8 cellular contexts compared by ENCODE assay signal in the genomic region with DNA sequence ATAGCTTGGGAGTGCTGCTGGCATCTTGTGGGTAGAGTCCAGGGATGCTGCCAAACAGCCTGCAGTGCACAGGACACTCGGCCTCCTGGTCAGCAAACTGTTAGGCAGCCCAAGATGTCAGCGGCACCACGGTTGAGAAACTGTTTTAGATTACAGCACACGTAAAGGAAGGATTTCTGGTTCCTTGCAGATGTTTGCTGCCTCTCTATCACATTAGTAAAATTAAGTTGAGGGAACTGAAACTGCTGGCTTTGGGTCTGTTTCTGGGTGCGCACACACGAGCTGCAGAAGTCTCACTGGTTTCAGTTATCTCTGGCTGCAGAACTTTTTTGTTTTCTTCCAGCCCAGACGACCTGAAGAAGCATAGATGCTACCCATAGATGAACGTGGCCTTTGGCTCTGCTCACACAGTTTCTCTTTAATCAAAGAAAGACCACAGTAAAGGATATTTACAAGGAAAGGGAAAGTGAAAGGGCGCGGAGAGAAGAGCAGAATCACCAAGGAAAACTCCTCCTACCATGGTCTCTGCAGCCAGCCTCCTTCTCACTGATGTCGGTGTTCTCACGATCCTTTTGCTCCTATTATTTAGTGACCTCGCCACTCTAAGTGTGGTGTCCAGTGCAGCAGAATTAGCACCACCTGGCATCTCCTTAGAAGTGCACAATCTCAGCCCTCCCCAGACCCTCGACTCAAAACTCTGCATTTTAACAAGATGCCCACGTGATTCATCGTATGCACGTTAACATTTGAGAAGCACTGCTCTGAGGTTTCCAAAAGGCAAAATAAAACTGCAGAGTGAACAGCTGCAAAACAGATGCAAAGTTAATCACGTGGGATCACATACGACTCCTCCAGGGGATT. TPM values are rescaled to one million over a fixed set of nuclear protein-coding genes. Genes with fewer than 3 reads are reported as not detected.
A peak's percentile ranks its signal among the peaks of the same experiment; 100 is the strongest.
DNase-seq lines count a peak whose midpoint lies in the region; ATAC-seq lines count a peak whose summit lies in the region.

No MANE protein-coding gene starts in this region.

- 7% methylated on average over 19 of the region's 19 CpGs for WGBS in thymus

- H3K4me1 ChIP-seq in adipocyte (ENCODE audit: control insufficient read depth, insufficient read depth, low read length) (peaks cover 31% of the 10 kb centered on the region), thymus (ENCODE audit: control insufficient read depth, insufficient read depth, low read length) (peaks cover 14% of the 10 kb centered on the region)

- H3K9ac ChIP-seq in adipocyte (ENCODE audit: low read length) = peak overlapping the region; percentile 84

- H3K36me3 ChIP-seq in adipocyte (ENCODE audit: control insufficient read depth, insufficient read depth, low read length, severe bottlenecking) = no peaks in the 10 kb centered on the region
- H3K36me3 ChIP-seq in thymus (ENCODE audit: control insufficient read depth, insufficient read depth) = no peaks in the 10 kb centered on the region

- peak overlapping the region; percentile 78 for H3K27ac ChIP-seq in thymus (ENCODE audit: low read depth)

- H3K9me3 ChIP-seq in adipocyte (ENCODE audit: control insufficient read depth, low read length) (no peaks in the 10 kb centered on the region), thymus (ENCODE audit: control insufficient read depth) (peaks cover 1% of the 10 kb centered on the region)

- H3K27me3 ChIP-seq in adipocyte (replicated peaks; ENCODE audit: control insufficient read depth, insufficient read depth, low read length) (no peaks in the 10 kb centered on the region), thymus (ENCODE audit: control insufficient read depth, insufficient read depth) (no peaks in the 10 kb centered on the region)

- DNase-seq in HCEC 1CT (peak; percentile 85), MV-4-11 (lab: John Stamatoyannopoulos, UW) (peak; percentile 91), adipocyte (ENCODE audit: low read depth) (peak; percentile 75), left lobe of liver (ENCODE audit: low spot score) (no peak), amniotic stem cell (lab: John Stamatoyannopoulos, UW) (no peak), LoVo (ENCODE audit: low spot score) (no peak)

- ATAC-seq in GM18508 (IDR thresholded peaks at IDR 0.05; ENCODE audit: insufficient read depth, unreplicated experiment) (peak; percentile 47), left lobe of liver (peak; percentile 44)

- H3K4me3 ChIP-seq in adipocyte (ENCODE audit: low read length) = peak overlapping the region; percentile 86
- peak overlapping the region; percentile 31 for H3K4me3 ChIP-seq in thymus (ENCODE audit: low read length)

RNA-seq across cellular contexts. Expression of gene AKAP13, which starts 50.6 kb away (rescaled TPM):
- 60.5 TPM for total RNA-seq in left lobe of liver
- polyA plus RNA-seq in thymus = 49.8 TPM

Comparison
In these comparisons a context has a peak if more than half of its experiments do, and no peak if none do; other contexts are left out.
1. DNase-seq: peak in HCEC 1CT (single experiment), MV-4-11 (single experiment) and adipocyte (single experiment); none in left lobe of liver (single experiment), amniotic stem cell (single experiment) and LoVo (single experiment).